ENCODE assay signal across 23 cellular contexts in the genomic region with DNA sequence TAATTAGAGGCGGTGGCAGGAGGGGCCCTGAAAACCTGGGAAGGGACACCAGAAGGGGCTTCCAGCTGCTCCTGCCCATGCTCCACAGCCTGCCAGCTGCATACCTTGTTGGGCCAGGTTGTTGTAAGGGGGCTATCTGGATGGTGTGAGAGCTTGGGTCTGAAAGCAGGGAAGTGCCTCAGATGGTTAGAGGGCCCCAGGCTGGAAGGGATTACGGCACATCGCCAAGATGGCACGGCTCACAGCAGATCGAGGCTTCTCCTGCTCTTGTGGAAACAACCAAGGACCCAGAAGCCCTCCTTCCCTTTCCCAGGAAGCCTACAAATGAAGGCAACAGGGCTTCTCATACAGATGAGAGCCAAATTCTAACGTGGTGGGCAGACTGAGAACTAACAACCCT.
DNase-seq lines count a peak whose midpoint lies in the region; ATAC-seq and TF ChIP-seq lines count a peak whose summit lies in the region.
"Had no signal": no experiment of that assay in that cellular context is flagged by ENCODE, and none has a peak within 500 bp of the region (broad histone marks: within the 10 kb centered on the region; RNA-seq: fewer than 3 reads in every experiment).

No MANE protein-coding gene starts in this region.

- TF ChIP-seq CTCF in WTC11 (IDR thresholded peaks at IDR 0.05) (no peak), endodermal cell (conservative IDR thresholded peaks at IDR 0.05) (no peak)

- H3K4me3 ChIP-seq in endodermal cell (ENCODE audit: low read length) = no peak overlapping the region
- H3K4me3 ChIP-seq: BLaER1, GM12878 had no signal

- no peak for ATAC-seq in WTC11
- ATAC-seq: GM12878 had no signal

- H3K36me3 ChIP-seq in endodermal cell (ENCODE audit: control insufficient read depth, insufficient read depth, low read length) = no peaks in the 10 kb centered on the region
- H3K36me3 ChIP-seq: BE2C, BLaER1 had no signal

- no peak overlapping the region for H3K27ac Mint-ChIP-seq in WTC11
- H3K27ac Mint-ChIP-seq in endodermal cell = no peak overlapping the region
- H3K27ac Mint-ChIP-seq in activated T-cell treated with anti-CD3 and anti-CD28 coated beads, Interleukin-2, amount 50 U/mL, for 24 hours = no peak overlapping the region
- H3K27ac Mint-ChIP-seq: CD14-positive monocyte; CD4-positive, alpha-beta memory T cell; CD4-positive, CD25-positive, alpha-beta regulatory T cell; CD8-positive, alpha-beta memory T cell had no signal

- peaks cover 22% of the 10 kb centered on the region for H3K27me3 Mint-ChIP-seq in WTC11 (ENCODE audit: low read depth)
- no peaks in the 10 kb centered on the region for H3K27me3 Mint-ChIP-seq in endodermal cell (ENCODE audit: insufficient read depth)
- H3K27me3 Mint-ChIP-seq in activated T-cell treated with anti-CD3 and anti-CD28 coated beads, Interleukin-2, amount 50 U/mL, for 24 hours = no peaks in the 10 kb centered on the region
- H3K27me3 Mint-ChIP-seq: CD4-positive, alpha-beta memory T cell; CD4-positive, CD25-positive, alpha-beta regulatory T cell; CD8-positive, alpha-beta memory T cell had no signal

- CTCF ChIA-PET in WTC11 (lab: Charles Lee) = interaction anchor here (0.9 kb wide), 1 partner anchor 194 kb away, joined by 3 read pairs; no protein-coding TSS in a partner anchor

- WGBS in endodermal cell (ENCODE audit: insufficient coverage in 1 of 2, insufficient read length in 1 of 2), 2 experiments = 81 to 93% methylated on average over 2 to 6 of the region's 6 CpGs

- peaks cover 29% of the 10 kb centered on the region for H3K9me3 Mint-ChIP-seq in WTC11
- peaks cover 9% of the 10 kb centered on the region for H3K9me3 Mint-ChIP-seq in endodermal cell
- no peaks in the 10 kb centered on the region for H3K9me3 Mint-ChIP-seq in activated T-cell treated with anti-CD3 and anti-CD28 coated beads, Interleukin-2, amount 50 U/mL, for 24 hours

- POLR2A ChIA-PET in WTC11 (lab: Charles Lee) = no interaction called here

- DNase-seq in WTC11 (ENCODE audit: low spot score) = no peak
- peak; percentile 47 for DNase-seq in endodermal cell
- no peak for DNase-seq in activated T-cell treated with anti-CD3 and anti-CD28 coated beads, Interleukin-2, amount 50 U/mL, for 24 hours
- no peak for DNase-seq in T-helper 1 cell
- DNase-seq in NCI-H2029 treated with DMSO at 0.1 percent for 48 hours (lab: John Stamatoyannopoulos, UW) = no peak
- DNase-seq: 8988T; ACHN; BE2C; C1 segment of cervical spinal cord; CD4-positive, alpha-beta memory T cell; CD4-positive, CD25-positive, alpha-beta regulatory T cell; CD8-positive, alpha-beta memory T cell; COR-L47; DMS 273 treated with DMSO at 0.1 percent for 48 hours; DMS153; DMS53; DMS79; DND-41; EL; GDM1 had no signal

- no peak overlapping the region for H3K4me3 Mint-ChIP-seq in WTC11
- H3K4me3 Mint-ChIP-seq in endodermal cell = no peak overlapping the region
- no peak overlapping the region for H3K4me3 Mint-ChIP-seq in activated T-cell treated with anti-CD3 and anti-CD28 coated beads, Interleukin-2, amount 50 U/mL, for 24 hours
- H3K4me3 Mint-ChIP-seq: CD14-positive monocyte; CD4-positive, alpha-beta memory T cell; CD4-positive, CD25-positive, alpha-beta regulatory T cell; CD8-positive, alpha-beta memory T cell had no signal

- no peak overlapping the region for H3K9ac ChIP-seq in endodermal cell (ENCODE audit: extremely low read depth, low read length, poor library complexity, severe bottlenecking)
- H3K9ac ChIP-seq: BLaER1 had no signal

- H3K27ac ChIP-seq in endodermal cell (ENCODE audit: low read depth, low read length) = no peak overlapping the region
- H3K27ac ChIP-seq: BLaER1 had no signal

- H3K4me1 ChIP-seq in endodermal cell (ENCODE audit: control insufficient read depth, insufficient read depth, low read length) = peaks cover 9% of the 10 kb centered on the region
- H3K4me1 ChIP-seq: BE2C, BLaER1 had no signal

- H3K4me1 Mint-ChIP-seq in WTC11 (peaks cover 34% of the 10 kb centered on the region), endodermal cell (peaks cover 22% of the 10 kb centered on the region)
- no peaks in the 10 kb centered on the region for H3K4me1 Mint-ChIP-seq in activated T-cell treated with anti-CD3 and anti-CD28 coated beads, Interleukin-2, amount 50 U/mL, for 24 hours (ENCODE audit: low read depth)
- H3K4me1 Mint-ChIP-seq: CD14-positive monocyte; CD4-positive, alpha-beta memory T cell; CD4-positive, CD25-positive, alpha-beta regulatory T cell; CD8-positive, alpha-beta memory T cell had no signal

- H3K27me3 ChIP-seq in endodermal cell (ENCODE audit: control insufficient read depth, insufficient read depth, low read length, poor library complexity, severe bottlenecking) = no peaks in the 10 kb centered on the region
- H3K27me3 ChIP-seq: BE2C, BLaER1 had no signal

- no peaks in the 10 kb centered on the region for H3K9me3 ChIP-seq in endodermal cell (ENCODE audit: control insufficient read depth, low read length)
- H3K9me3 ChIP-seq: BE2C, BLaER1 had no signal

- H3K36me3 Mint-ChIP-seq in WTC11 (peaks cover 41% of the 10 kb centered on the region), endodermal cell (ENCODE audit: low read depth) (peaks cover 9% of the 10 kb centered on the region)
- H3K36me3 Mint-ChIP-seq in activated T-cell treated with anti-CD3 and anti-CD28 coated beads, Interleukin-2, amount 50 U/mL, for 24 hours (ENCODE audit: low read depth) = no peaks in the 10 kb centered on the region
- H3K36me3 Mint-ChIP-seq: CD14-positive monocyte; CD4-positive, alpha-beta memory T cell; CD4-positive, CD25-positive, alpha-beta regulatory T cell; CD8-positive, alpha-beta memory T cell had no signal

TF ChIP-seq in WTC11, 78 proteins besides CTCF, POLR2A, EP300 and RAD21 (continues in another document):
- TF ChIP-seq, protein P1, sequence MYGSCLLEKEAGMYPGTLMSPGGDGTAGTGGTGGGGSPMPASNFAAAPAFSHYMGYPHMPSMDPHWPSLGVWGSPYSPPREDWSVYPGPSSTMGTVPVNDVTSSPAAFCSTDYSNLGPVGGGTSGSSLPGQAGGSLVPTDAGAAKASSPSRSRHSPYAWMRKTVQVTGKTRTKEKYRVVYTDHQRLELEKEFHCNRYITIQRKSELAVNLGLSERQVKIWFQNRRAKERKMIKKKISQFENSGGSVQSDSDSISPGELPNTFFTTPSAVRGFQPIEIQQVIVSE (CRISPR knock-in tag; IDR thresholded peaks at IDR 0.05; ENCODE audit: borderline replicate concordance) = no peak
- TF ChIP-seq ZNF121 (CRISPR knock-in tag; IDR thresholded peaks at IDR 0.05) = no peak
- TF ChIP-seq, protein P2, sequence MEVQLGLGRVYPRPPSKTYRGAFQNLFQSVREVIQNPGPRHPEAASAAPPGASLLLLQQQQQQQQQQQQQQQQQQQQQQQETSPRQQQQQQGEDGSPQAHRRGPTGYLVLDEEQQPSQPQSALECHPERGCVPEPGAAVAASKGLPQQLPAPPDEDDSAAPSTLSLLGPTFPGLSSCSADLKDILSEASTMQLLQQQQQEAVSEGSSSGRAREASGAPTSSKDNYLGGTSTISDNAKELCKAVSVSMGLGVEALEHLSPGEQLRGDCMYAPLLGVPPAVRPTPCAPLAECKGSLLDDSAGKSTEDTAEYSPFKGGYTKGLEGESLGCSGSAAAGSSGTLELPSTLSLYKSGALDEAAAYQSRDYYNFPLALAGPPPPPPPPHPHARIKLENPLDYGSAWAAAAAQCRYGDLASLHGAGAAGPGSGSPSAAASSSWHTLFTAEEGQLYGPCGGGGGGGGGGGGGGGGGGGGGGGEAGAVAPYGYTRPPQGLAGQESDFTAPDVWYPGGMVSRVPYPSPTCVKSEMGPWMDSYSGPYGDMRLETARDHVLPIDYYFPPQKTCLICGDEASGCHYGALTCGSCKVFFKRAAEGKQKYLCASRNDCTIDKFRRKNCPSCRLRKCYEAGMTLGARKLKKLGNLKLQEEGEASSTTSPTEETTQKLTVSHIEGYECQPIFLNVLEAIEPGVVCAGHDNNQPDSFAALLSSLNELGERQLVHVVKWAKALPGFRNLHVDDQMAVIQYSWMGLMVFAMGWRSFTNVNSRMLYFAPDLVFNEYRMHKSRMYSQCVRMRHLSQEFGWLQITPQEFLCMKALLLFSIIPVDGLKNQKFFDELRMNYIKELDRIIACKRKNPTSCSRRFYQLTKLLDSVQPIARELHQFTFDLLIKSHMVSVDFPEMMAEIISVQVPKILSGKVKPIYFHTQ (CRISPR knock-in tag; IDR thresholded peaks at IDR 0.05) = peak; percentile 87; the same call in 1 of the 2 replicates
- no peak for TF ChIP-seq GTF2I (CRISPR knock-in tag; conservative IDR thresholded peaks at IDR 0.05)
- no peak for TF ChIP-seq NR3C1 (CRISPR knock-in tag; conservative IDR thresholded peaks at IDR 0.05; ENCODE audit: low read depth)
- peak; percentile 76 for TF ChIP-seq ZNF425 (CRISPR knock-in tag; conservative IDR thresholded peaks at IDR 0.05)
- peak; percentile 55; the same call in 1 of the 2 replicates for TF ChIP-seq EMX1 (CRISPR knock-in tag; IDR thresholded peaks at IDR 0.05)
- TF ChIP-seq ZNF671 (CRISPR knock-in tag; IDR thresholded peaks at IDR 0.05) = peak; percentile 81; the same call in 1 of the 2 replicates
- TF ChIP-seq MXD4 (CRISPR knock-in tag; IDR thresholded peaks at IDR 0.05; ENCODE audit: borderline replicate concordance) = no peak
- TF ChIP-seq NFATC4 (CRISPR knock-in tag; IDR thresholded peaks at IDR 0.05) = peak; percentile 87
- peak; percentile 76; the same call in 1 of the 2 replicates for TF ChIP-seq ZNF416 (CRISPR knock-in tag; IDR thresholded peaks at IDR 0.05)
